In the genomic region with DNA sequence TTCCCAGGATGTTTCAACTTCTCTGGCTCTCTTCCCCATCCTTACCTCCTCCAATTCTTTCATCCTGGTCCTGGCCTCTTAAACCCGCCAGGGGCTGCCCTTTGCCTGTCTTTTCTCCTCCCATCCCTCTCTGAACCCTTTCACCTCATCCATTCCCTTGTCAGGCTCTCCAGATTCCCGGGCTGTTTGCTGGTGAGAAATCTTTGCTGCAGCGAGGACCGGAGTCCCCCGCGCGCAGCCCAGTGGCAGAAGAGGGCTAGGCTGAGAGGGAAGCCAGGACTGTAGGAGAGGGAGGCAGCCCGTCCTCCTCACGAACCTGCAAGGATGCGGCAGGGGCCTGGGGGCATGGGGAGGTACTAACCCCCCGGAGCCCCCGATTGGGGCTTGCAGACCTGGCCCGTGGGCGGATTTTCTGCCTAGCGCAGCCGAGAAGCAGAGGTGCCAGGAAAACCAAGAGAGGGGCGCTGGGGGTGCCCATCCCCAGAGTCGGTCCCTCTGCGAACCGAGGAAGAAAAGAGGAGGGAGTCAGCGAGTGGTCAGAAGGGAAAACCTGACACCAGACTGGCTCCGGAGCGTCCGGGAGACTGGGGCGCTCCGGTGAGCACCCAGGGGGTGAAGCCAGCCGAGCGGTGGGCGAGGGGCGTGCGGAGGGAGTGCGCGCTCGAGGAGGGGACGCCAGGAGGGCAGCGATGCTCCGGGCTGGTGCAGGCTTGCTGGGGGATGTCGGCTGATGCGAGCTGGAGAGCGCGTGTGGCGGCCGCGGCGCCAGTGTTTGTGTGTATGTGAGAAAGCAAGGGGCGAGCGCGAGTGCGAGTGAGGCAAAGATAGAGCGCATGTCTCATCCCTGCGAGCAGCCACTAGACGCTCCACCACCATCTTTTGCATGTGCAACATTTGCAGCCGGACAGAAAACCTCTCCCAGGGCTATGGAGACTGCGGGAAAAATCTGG, we compare ENCODE assay signal across 8 cellular contexts. TPM values are rescaled to one million over a fixed set of nuclear protein-coding genes. Genes with fewer than 3 reads are reported as not detected.
DNase-seq lines count a peak whose midpoint lies in the region; ATAC-seq, FAIRE-seq and TF ChIP-seq lines count a peak whose summit lies in the region.

Gene GRIA4 (plus strand): TSS at position 242 of the 950 bp plus-strand sequence. CDS start 925 bp downstream, outside the sequence.

- POLR2A ChIA-PET in CD8-positive, alpha-beta memory T cell (lab: Charles Lee): no interaction called here

- peaks cover 14 to 31% (median 19%) of the 10 kb centered on the region in 3 donors for H3K4me1 Mint-ChIP-seq in CD8-positive, alpha-beta memory T cell

- H3K4me3 ChIP-seq in CD8-positive, alpha-beta memory T cell (ENCODE audit: low read length): no peak within 1 kb of the TSS
- H3K4me3 ChIP-seq in left ventricle myocardium inferior: peak within 1 kb of the TSS; percentile 58

- no peak for ATAC-seq in GM18870 (IDR thresholded peaks at IDR 0.05; ENCODE audit: unreplicated experiment)

- H3K27me3 ChIP-seq in CD8-positive, alpha-beta memory T cell (ENCODE audit: insufficient read depth, low read length, poor library complexity, severe bottlenecking): no peaks in the 10 kb centered on the region
- peaks cover 88% of the 10 kb centered on the region for H3K27me3 ChIP-seq in left ventricle myocardium inferior (ENCODE audit: low read depth)

- peaks cover 0 to 5% (median 0%) of the 10 kb centered on the region in 5 donors for H3K9me3 Mint-ChIP-seq in CD8-positive, alpha-beta memory T cell

- H3K4me3 Mint-ChIP-seq in CD8-positive, alpha-beta memory T cell: peak within 1 kb of the TSS in 6 of 7 donors; percentile 47 to 82 (median 59)

- peaks cover 19 to 36% of the 10 kb centered on the region in 2 donors for H3K27me3 Mint-ChIP-seq in CD8-positive, alpha-beta memory T cell

- H3K27ac ChIP-seq in CD8-positive, alpha-beta memory T cell (ENCODE audit: low read depth, low read length): no peak within 1 kb of the TSS
- peak within 1 kb of the TSS; percentile 88 for H3K27ac ChIP-seq in angular gyrus (ENCODE audit: low read depth, low read length)
- no peak within 1 kb of the TSS for H3K27ac ChIP-seq in left ventricle myocardium inferior (replicated peaks)

- no peak for TF ChIP-seq CTCF in left ventricle myocardium inferior (IDR thresholded peaks at IDR 0.05; ENCODE audit: borderline replicate concordance)

- H3K9me3 ChIP-seq in CD8-positive, alpha-beta memory T cell (ENCODE audit: low read length): no peaks in the 10 kb centered on the region
- H3K9me3 ChIP-seq in left ventricle myocardium inferior (replicated peaks): peaks cover 7% of the 10 kb centered on the region

- H3K27ac Mint-ChIP-seq in CD8-positive, alpha-beta memory T cell: no peak within 1 kb of the TSS

- no peaks in the 10 kb centered on the region for H3K4me1 ChIP-seq in CD8-positive, alpha-beta memory T cell (ENCODE audit: insufficient read depth, low read length)
- peaks cover 22% of the 10 kb centered on the region for H3K4me1 ChIP-seq in left ventricle myocardium inferior

- H3K36me3 ChIP-seq in CD8-positive, alpha-beta memory T cell (ENCODE audit: insufficient read depth, low read length): no peaks in the 10 kb centered on the region
- no peaks in the 10 kb centered on the region for H3K36me3 ChIP-seq in left ventricle myocardium inferior

- no peak for FAIRE-seq in GM19239 (lab: Jason Lieb, UNC)

- CTCF ChIA-PET in CD8-positive, alpha-beta memory T cell (lab: Charles Lee): no interaction called here

- no peak for DNase-seq in CD8-positive, alpha-beta memory T cell
- DNase-seq in NCI-H1105 treated with DMSO at 0.1 percent for 48 hours (lab: John Stamatoyannopoulos, UW) (peak; percentile 69), left ventricle myocardium inferior (no peak), posterior vena cava (ENCODE audit: low spot score) (peak; percentile 82), UCSD-AML1 (lab: John Stamatoyannopoulos, UW; ENCODE audit: unreplicated experiment) (no peak), GM19239 (ENCODE audit: insufficient read length, low spot score) (no peak)

- intact Hi-C loops in left ventricle myocardium inferior (cut with micrococcal nuclease): no loop called here
- intact Hi-C loops in posterior vena cava (cut with DNase I): no loop called here

- H3K36me3 Mint-ChIP-seq in CD8-positive, alpha-beta memory T cell: no peaks in the 10 kb centered on the region

RNA-seq across cellular contexts. Expression of gene GRIA4, which starts in this region (rescaled TPM):
- not detected for total RNA-seq in CD8-positive, alpha-beta memory T cell
- not detected for polyA plus RNA-seq in CD8-positive, alpha-beta memory T cell
- total RNA-seq in left ventricle myocardium inferior: not detected
- total RNA-seq in posterior vena cava: under 1 TPM in 1 of 2 donors, not detected in 1; 0.10 TPM

Comparison
In these comparisons a context has a peak if more than half of its experiments do, and no peak if none do; other contexts are left out.
1. Peak in DNase-seq in posterior vena cava; RNA of the gene not detected or under 1 TPM.